ENCODE assay signal across 23 cellular contexts in the genomic region with DNA sequence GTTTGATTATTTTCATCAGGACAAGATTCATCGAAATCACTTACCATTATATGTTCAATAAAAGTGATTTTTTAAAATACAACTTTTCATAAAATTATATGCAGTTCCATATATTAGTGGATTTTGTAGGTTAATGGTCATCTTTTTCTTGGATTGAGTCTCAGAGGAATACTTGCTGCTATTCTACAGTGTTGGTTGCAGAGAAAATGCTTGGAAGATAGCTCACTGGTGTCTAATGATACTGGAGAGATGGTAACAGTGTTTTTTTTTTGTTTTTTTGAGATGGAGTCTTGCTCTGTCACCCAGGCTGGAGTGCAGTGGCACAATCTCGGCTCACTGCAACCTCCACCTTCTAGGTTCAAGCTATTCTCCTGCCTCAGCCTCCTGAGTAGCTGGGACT.
DNase-seq lines count a peak whose midpoint lies in the region; ATAC-seq, FAIRE-seq and TF ChIP-seq lines count a peak whose summit lies in the region.
"Had no signal": no experiment of that assay in that cellular context is flagged by ENCODE, and none has a peak within 500 bp of the region (broad histone marks: within the 10 kb centered on the region; RNA-seq: fewer than 3 reads in every experiment).

No MANE protein-coding gene starts in this region.

- CTCF ChIA-PET in SK-N-SH (lab: Yijun Ruan, JAX), result no interaction called here

- no peak overlapping the region for H2BK120ac ChIP-seq in mesendoderm (ENCODE audit: low read depth, low read length)

- H3K4me3 ChIP-seq in SK-N-SH (ENCODE audit: low read depth in 2 of 2, low read length in 1 of 2), result no peak overlapping the region; a peak in 1 of 4 replicates
- no peak overlapping the region for H3K4me3 ChIP-seq in astrocyte (ENCODE audit: insufficient read depth, low read depth, low read length)
- no peak overlapping the region for H3K4me3 ChIP-seq in mesendoderm (ENCODE audit: low read length)
- H3K4me3 ChIP-seq: GM12878, GM23338, MG63, SK-N-MC had no signal

- TF ChIP-seq CTCF in SK-N-SH (IDR thresholded peaks at IDR 0.05) (no peak), astrocyte (IDR thresholded peaks at IDR 0.05; ENCODE audit: insufficient read depth, low read depth, low read length) (no peak), foreskin keratinocyte (conservative IDR thresholded peaks at IDR 0.05) (no peak)

- H3K4me2 ChIP-seq in SK-N-SH (no peak overlapping the region; the same call in 1 of the 2 replicates), astrocyte (ENCODE audit: low read length) (no peak overlapping the region), mesendoderm (ENCODE audit: low read length) (no peak overlapping the region)
- H3K4me2 ChIP-seq: GM23338 had no signal

- peaks cover 6% of the 10 kb centered on the region for H3K79me1 ChIP-seq in mesendoderm (ENCODE audit: low read length)

- H3K36me3 ChIP-seq in SK-N-SH (replicated peaks in 1 of 2; ENCODE audit: control insufficient read depth in 1 of 2, insufficient read depth in 2 of 2, low read length in 1 of 2) (peaks cover 0 to 13% of the 10 kb centered on the region in 2 experiments), astrocyte (ENCODE audit: insufficient read depth, low read length) (peaks cover 4% of the 10 kb centered on the region), mesendoderm (ENCODE audit: control insufficient read depth, insufficient read depth, low read length) (no peaks in the 10 kb centered on the region)
- H3K36me3 ChIP-seq: BE2C had no signal

- peak overlapping the region; percentile 88 for H3K27ac Mint-ChIP-seq in astrocyte (ENCODE audit: unreplicated experiment)
- H3K27ac Mint-ChIP-seq: CD4-positive, alpha-beta memory T cell; GM23338 had no signal

- H3K56ac ChIP-seq in mesendoderm (ENCODE audit: low read length), result no peak overlapping the region

- H3K18ac ChIP-seq in mesendoderm (ENCODE audit: low read length), result no peak overlapping the region

- POLR2A ChIA-PET in SK-N-SH (lab: Yijun Ruan, JAX), result no interaction called here

- H3K27me3 Mint-ChIP-seq in astrocyte (ENCODE audit: low read depth, unreplicated experiment), result no peaks in the 10 kb centered on the region
- no peaks in the 10 kb centered on the region for H3K27me3 Mint-ChIP-seq in activated T-cell treated with anti-CD3 and anti-CD28 coated beads, Interleukin-2, amount 50 U/mL, for 4 hours (ENCODE audit: low read depth)
- H3K27me3 Mint-ChIP-seq: CD4-positive, alpha-beta memory T cell had no signal

- no peak for TF ChIP-seq EP300 in SK-N-SH (IDR thresholded peaks at IDR 0.05; ENCODE audit: borderline replicate concordance in 1 of 2, low read depth in 1 of 2, low read length in 1 of 2)

- no peak for TF ChIP-seq RAD21 in SK-N-SH (IDR thresholded peaks at IDR 0.05; ENCODE audit: low read length)

- H3K9me2 ChIP-seq in SK-N-SH, result no peaks in the 10 kb centered on the region

- H3K4me1 Mint-ChIP-seq in astrocyte (ENCODE audit: low read depth, unreplicated experiment), result peaks cover 59% of the 10 kb centered on the region
- H3K4me1 Mint-ChIP-seq in activated T-cell treated with anti-CD3 and anti-CD28 coated beads, Interleukin-2, amount 50 U/mL, for 4 hours (ENCODE audit: low read depth), result peaks cover 19% of the 10 kb centered on the region

- H3K4ac ChIP-seq in mesendoderm (ENCODE audit: low read depth, low read length), result no peak overlapping the region

- peaks cover 81% of the 10 kb centered on the region for H3K79me2 ChIP-seq in SK-N-SH (ENCODE audit: insufficient read depth)
- H3K79me2 ChIP-seq in astrocyte (ENCODE audit: insufficient read depth, low read length), result peaks cover 76% of the 10 kb centered on the region
- H3K79me2 ChIP-seq in mesendoderm (ENCODE audit: control insufficient read depth, insufficient read depth, low read length), result peaks cover 11% of the 10 kb centered on the region

- H3K9me3 ChIP-seq in SK-N-SH, result no peaks in the 10 kb centered on the region
- no peaks in the 10 kb centered on the region for H3K9me3 ChIP-seq in astrocyte (ENCODE audit: insufficient read depth, low read depth, low read length)
- H3K9me3 ChIP-seq: BE2C, MG63 had no signal

- peaks cover 41% of the 10 kb centered on the region for H3F3A ChIP-seq in SK-N-SH (replicated peaks; ENCODE audit: insufficient read depth)

- H3K9ac ChIP-seq in SK-N-SH, result peak overlapping the region; percentile 56; the same call in 1 of the 2 replicates
- H3K9ac ChIP-seq in astrocyte (ENCODE audit: low read length), result no peak overlapping the region
- no peak overlapping the region for H3K9ac ChIP-seq in mesendoderm (ENCODE audit: low read length)

- H4K8ac ChIP-seq in mesendoderm (ENCODE audit: low read depth, low read length), result no peak overlapping the region

- H2BK5ac ChIP-seq in mesendoderm (ENCODE audit: low read length), result no peak overlapping the region

- H3K27me3 ChIP-seq in SK-N-SH (ENCODE audit: insufficient read depth) (no peaks in the 10 kb centered on the region), astrocyte (ENCODE audit: insufficient read depth, low read length) (no peaks in the 10 kb centered on the region), foreskin keratinocyte (no peaks in the 10 kb centered on the region), mesendoderm (ENCODE audit: insufficient read depth, low read length, poor library complexity) (no peaks in the 10 kb centered on the region)
- H3K27me3 ChIP-seq: BE2C, MG63 had no signal

- peak overlapping the region in 1 of 2 experiments; percentile 91; a peak in 2 of 4 replicates for H3K27ac ChIP-seq in SK-N-SH (ENCODE audit: low read depth in 2 of 2, low read length in 1 of 2)
- H3K27ac ChIP-seq in astrocyte (ENCODE audit: low read depth, low read length), result peak overlapping the region; percentile 94
- H3K27ac ChIP-seq in foreskin keratinocyte, result peak overlapping the region; percentile 74
- no peak overlapping the region for H3K27ac ChIP-seq in mesendoderm (ENCODE audit: low read depth, low read length)
- H3K27ac ChIP-seq: 22Rv1, SK-N-MC had no signal

- no peak overlapping the region for H2AFZ ChIP-seq in SK-N-SH (ENCODE audit: low read depth)
- H2AFZ ChIP-seq in astrocyte (ENCODE audit: low read depth, low read length), result no peak overlapping the region
- H2AFZ ChIP-seq: GM23338 had no signal

- no peak overlapping the region for H4K5ac ChIP-seq in mesendoderm (ENCODE audit: low read length)

- peaks cover 6% of the 10 kb centered on the region for H3K36me3 Mint-ChIP-seq in astrocyte (ENCODE audit: low read depth, unreplicated experiment)
- H3K36me3 Mint-ChIP-seq in activated T-cell treated with anti-CD3 and anti-CD28 coated beads, Interleukin-2, amount 50 U/mL, for 4 hours (ENCODE audit: insufficient read depth), result peaks cover 15% of the 10 kb centered on the region

- H3K23ac ChIP-seq in mesendoderm (ENCODE audit: low read length), result no peak overlapping the region

- no peak overlapping the region for H2BK15ac ChIP-seq in mesendoderm (replicated peaks; ENCODE audit: low read depth)

- peaks cover 4% of the 10 kb centered on the region; the same call in 1 of the 2 replicates for H4K20me1 ChIP-seq in SK-N-SH (ENCODE audit: insufficient read depth)
- H4K20me1 ChIP-seq in astrocyte (ENCODE audit: insufficient read depth, low read length), result no peaks in the 10 kb centered on the region

- DNase-seq in SK-N-SH (no peak), astrocyte (ENCODE audit: low read depth) (no peak), foreskin keratinocyte (no peak), NCI-H1930 (lab: John Stamatoyannopoulos, UW) (no peak), mesendoderm (no peak)
- no peak for DNase-seq in activated T-cell treated with anti-CD3 and anti-CD28 coated beads, Interleukin-2, amount 50 U/mL, for 4 hours
- DNase-seq: BE2C, DMS79 treated with DMSO at 0.1 percent for 48 hours, GDM1, Karpas-422, MG63, NCI-H1092, NCI-H146, NCI-H510A treated with DMSO at 0.1 percent for 48 hours, NCI-H82 had no signal

- WGBS in SK-N-SH (ENCODE audit: low lambda C conversion rate), result 93% methylated on average over 2 of the region's 2 CpGs
- WGBS in mesendoderm (ENCODE audit: extremely low coverage, insufficient coverage, low lambda C conversion rate), result no CpG with 5 or more reads among the region's 2 CpGs

- H3K9me3 Mint-ChIP-seq in astrocyte (ENCODE audit: unreplicated experiment), result no peaks in the 10 kb centered on the region
- no peaks in the 10 kb centered on the region for H3K9me3 Mint-ChIP-seq in activated T-cell treated with anti-CD3 and anti-CD28 coated beads, Interleukin-2, amount 50 U/mL, for 4 hours
- H3K9me3 Mint-ChIP-seq: CD4-positive, alpha-beta memory T cell; GM23338 had no signal

- ATAC-seq in SK-N-SH treated with all-trans-retinoic acid at 6 μM for 48 hours (no peak), foreskin keratinocyte (no peak), HG02571 (IDR thresholded peaks at IDR 0.05; ENCODE audit: unreplicated experiment) (no peak)
- no peak for ATAC-seq in activated T-cell treated with anti-CD3 and anti-CD28 coated beads, Interleukin-2, amount 50 U/mL, for 4 hours
- ATAC-seq: GM12878, GM23338 had no signal

- H3K4me1 ChIP-seq in SK-N-SH (ENCODE audit: control insufficient read depth in 1 of 2, insufficient read depth in 2 of 2, low read depth in 1 of 2, low read length in 1 of 2) (peaks cover 0 to 51% of the 10 kb centered on the region in 2 experiments; a peak in 3 of 4 replicates), astrocyte (ENCODE audit: insufficient read depth, low read length) (peaks cover 36% of the 10 kb centered on the region), foreskin keratinocyte (peaks cover 53% of the 10 kb centered on the region), mesendoderm (ENCODE audit: control insufficient read depth, low read depth, low read length) (peaks cover 5% of the 10 kb centered on the region)
- H3K4me1 ChIP-seq: BE2C had no signal

- no peak overlapping the region for H2AK5ac ChIP-seq in mesendoderm (ENCODE audit: low read length)

- FAIRE-seq in astrocyte (lab: Jason Lieb, UNC), result no peak
- FAIRE-seq: D721Med, GM12878 had no signal

- no peak overlapping the region for H3K4me3 Mint-ChIP-seq in astrocyte (ENCODE audit: unreplicated experiment)
- H3K4me3 Mint-ChIP-seq in activated T-cell treated with anti-CD3 and anti-CD28 coated beads, Interleukin-2, amount 50 U/mL, for 4 hours, result no peak overlapping the region
- H3K4me3 Mint-ChIP-seq: CD4-positive, alpha-beta memory T cell; GM23338 had no signal

TF ChIP-seq in SK-N-SH, 30 proteins besides CTCF, POLR2A, EP300 and RAD21:
- TF ChIP-seq MXI1 (IDR thresholded peaks at IDR 0.05; ENCODE audit: low read depth, low read length), result no peak
- TF ChIP-seq NRF1 (IDR thresholded peaks at IDR 0.05; ENCODE audit: low read depth, low read length), result no peak

TF ChIP-seq in SK-N-SH treated with all-trans-retinoic acid at 6 μM for 48 hours, 23 proteins besides CTCF, POLR2A, EP300 and RAD21:
- TF ChIP-seq ZNF8 (CRISPR knock-in tag; IDR thresholded peaks at IDR 0.05) (no peak), CSDC2 (CRISPR knock-in tag; IDR thresholded peaks at IDR 0.05) (no peak), TOX (CRISPR knock-in tag; IDR thresholded peaks at IDR 0.05; ENCODE audit: borderline replicate concordance) (no peak)
TF ChIP-seq in SK-N-SH treated with all-trans-retinoic acid at 6 μM for 48 hours: peak in this region for 0.
